ENCODE assay signal across 8 cellular contexts in the genomic region with DNA sequence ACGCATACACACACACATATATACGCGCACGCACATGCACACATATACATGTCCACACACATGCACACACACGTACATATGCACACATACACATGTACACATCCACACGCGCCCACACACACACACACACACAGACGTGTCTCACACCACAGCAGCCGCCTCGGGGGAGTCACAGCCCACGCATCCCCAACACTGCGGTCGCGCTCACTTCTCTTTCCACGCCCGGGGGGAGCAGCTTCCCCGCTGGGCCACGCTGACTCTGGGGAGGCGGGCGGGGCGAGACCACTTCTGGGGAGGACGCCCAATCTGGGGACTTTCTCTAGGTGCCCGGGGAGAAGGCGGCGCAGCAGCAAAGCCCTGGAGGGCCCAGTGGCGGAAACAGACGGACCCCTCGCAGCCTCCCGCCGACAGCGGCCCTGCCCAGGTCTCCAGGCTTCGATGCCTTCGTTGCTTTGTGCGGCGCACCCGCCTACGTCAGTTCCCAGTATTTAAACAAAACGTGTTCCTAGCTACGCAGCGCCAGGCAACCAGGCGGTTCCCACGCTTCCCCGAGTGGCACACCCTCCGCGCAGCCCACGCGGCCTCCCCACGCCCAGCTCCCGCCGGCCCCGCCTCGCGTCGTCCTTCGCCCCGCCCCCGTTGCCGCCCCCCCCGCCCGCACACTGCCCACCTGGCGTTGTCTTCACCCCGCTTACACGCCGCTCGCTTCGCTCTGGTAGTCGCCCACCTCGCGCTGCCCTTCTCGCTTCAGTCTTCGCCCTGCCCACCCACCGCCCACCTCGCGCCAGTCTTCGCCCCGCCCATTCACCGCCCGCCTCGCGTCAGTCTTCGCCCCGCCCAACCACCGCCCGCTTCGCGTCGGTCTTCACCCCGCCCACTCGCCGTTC. TPM values are rescaled to one million over a fixed set of nuclear protein-coding genes. Genes with fewer than 3 reads are reported as not detected.
DNase-seq lines count a peak whose midpoint lies in the region; ATAC-seq and TF ChIP-seq lines count a peak whose summit lies in the region.

No MANE protein-coding gene starts in this region.

- DNase-seq in CD14-positive monocyte (ENCODE audit: low spot score), result peak; percentile 93
- DNase-seq in activated B cell treated with CpG ODN at 0.5 μM for 24 hours, result peak; percentile 79
- DNase-seq in HCEC 1CT, result no peak

- CTCF ChIA-PET in activated B cell treated with CpG ODN at 0.5 μM for 24 hours (lab: Charles Lee), result no interaction called here

- H3K27ac Mint-ChIP-seq in CD14-positive monocyte (peak overlapping the region; percentile 94 to 99 (median 98)), activated B cell treated with CpG ODN at 0.5 μM for 24 hours (peak overlapping the region; percentile 93)
- H3K27ac Mint-ChIP-seq in stimulated activated naive CD8-positive, alpha-beta T cell treated with anti-CD3 and anti-CD28 coated beads, Interleukin-15, Interleukin-2, amounts not matched to agents 100 ng/mL and 50 ng/mL, for 24 hours, result peak overlapping the region; percentile 90

- WGBS in ectodermal cell, 2 experiments, result 8 to 9% methylated on average over 90 of the region's 90 CpGs

- H3K9me3 Mint-ChIP-seq in CD14-positive monocyte, result peaks cover 2 to 24% (median 10%) of the 10 kb centered on the region in 7 donors
- peaks cover 7% of the 10 kb centered on the region for H3K9me3 Mint-ChIP-seq in activated B cell treated with CpG ODN at 0.5 μM for 24 hours
- no peaks in the 10 kb centered on the region for H3K9me3 Mint-ChIP-seq in stimulated activated naive CD8-positive, alpha-beta T cell treated with anti-CD3 and anti-CD28 coated beads, Interleukin-15, Interleukin-2, amounts not matched to agents 100 ng/mL and 50 ng/mL, for 24 hours

- H3K27ac ChIP-seq in HUES48 (ENCODE audit: low read depth, low read length), result peak overlapping the region; percentile 86
- peak overlapping the region; percentile 74 for H3K27ac ChIP-seq in ectodermal cell (ENCODE audit: insufficient read depth, low read depth, low read length, poor library complexity, severe bottlenecking)
- peak overlapping the region; percentile 91 to 92 for H3K27ac ChIP-seq in mucosa of rectum (ENCODE audit: low read depth in 2 of 2, low read length in 2 of 2)

- H3K4me1 Mint-ChIP-seq in CD14-positive monocyte (peaks cover 24% of the 10 kb centered on the region), activated B cell treated with CpG ODN at 0.5 μM for 24 hours (peaks cover 24% of the 10 kb centered on the region)
- H3K4me1 Mint-ChIP-seq in stimulated activated naive CD8-positive, alpha-beta T cell treated with anti-CD3 and anti-CD28 coated beads, Interleukin-15, Interleukin-2, amounts not matched to agents 100 ng/mL and 50 ng/mL, for 24 hours (ENCODE audit: low read depth), result peaks cover 29% of the 10 kb centered on the region

- TF ChIP-seq CTCF in CD14-positive monocyte (IDR thresholded peaks at IDR 0.05), result no peak
- TF ChIP-seq CTCF in activated B cell treated with CpG ODN at 0.5 μM for 24 hours (IDR thresholded peaks at IDR 0.05), result no peak

- peaks cover 0 to 2% (median 2%) of the 10 kb centered on the region in 3 donors for H3K27me3 Mint-ChIP-seq in CD14-positive monocyte (ENCODE audit: low read depth in 3 of 3)
- no peaks in the 10 kb centered on the region for H3K27me3 Mint-ChIP-seq in activated B cell treated with CpG ODN at 0.5 μM for 24 hours
- no peaks in the 10 kb centered on the region for H3K27me3 Mint-ChIP-seq in stimulated activated naive CD8-positive, alpha-beta T cell treated with anti-CD3 and anti-CD28 coated beads, Interleukin-15, Interleukin-2, amounts not matched to agents 100 ng/mL and 50 ng/mL, for 24 hours

- H3K36me3 ChIP-seq in HUES48 (ENCODE audit: control insufficient read depth, insufficient read depth, low read length) (peaks cover 9% of the 10 kb centered on the region), ectodermal cell (ENCODE audit: control insufficient read depth, insufficient read depth, low read length) (no peaks in the 10 kb centered on the region), mucosa of rectum (ENCODE audit: control insufficient read depth in 2 of 2, insufficient read depth in 2 of 2, low read length in 2 of 2) (peaks cover 2 to 4% of the 10 kb centered on the region in 2 donors)

- intact Hi-C loops in CD14-positive monocyte (cut with micrococcal nuclease), result loop anchor here (5.0 to 10.0 kb wide), 8 partner anchors 46 to 969 kb away; a partner anchor contains a TSS
- intact Hi-C loops in activated B cell treated with CpG ODN at 0.5 μM for 24 hours (cut with micrococcal nuclease), result loop anchor here (1.0 to 10.0 kb wide), 10 partner anchors 45 to 654 kb away; a partner anchor contains a TSS

- H3K27me3 ChIP-seq in HUES48 (ENCODE audit: control insufficient read depth, insufficient read depth, low read length) (peaks cover 4% of the 10 kb centered on the region; the same call in 1 of the 2 replicates), ectodermal cell (ENCODE audit: control insufficient read depth, insufficient read depth, low read length, poor library complexity, severe bottlenecking) (no peaks in the 10 kb centered on the region), mucosa of rectum (ENCODE audit: control insufficient read depth in 2 of 2, insufficient read depth in 2 of 2, low read length in 2 of 2) (no peaks in the 10 kb centered on the region)

- POLR2A ChIA-PET in activated B cell treated with CpG ODN at 0.5 μM for 24 hours (lab: Charles Lee), result interaction anchor here (0.6 to 3.5 kb wide), 18 partner anchors 40 to 965 kb away, joined by 3 to 48 read pairs (median 4); a partner anchor contains a TSS

- ATAC-seq in GM19463 (IDR thresholded peaks at IDR 0.05; ENCODE audit: unreplicated experiment) (peak; percentile 49), activated B cell treated with CpG ODN at 0.5 μM for 24 hours (ENCODE audit: low read depth) (peak; percentile 68)

- H3K4me3 ChIP-seq in HUES48 (ENCODE audit: low read depth, low read length), result peak overlapping the region; percentile 84
- peak overlapping the region; percentile 76 for H3K4me3 ChIP-seq in ectodermal cell (ENCODE audit: insufficient read depth, low read depth, low read length)
- H3K4me3 ChIP-seq in mucosa of rectum (ENCODE audit: low read length in 2 of 2), result peak overlapping the region; percentile 69 to 84

- peaks cover 11% of the 10 kb centered on the region; the same call in 1 of the 2 replicates for H3K4me1 ChIP-seq in HUES48 (ENCODE audit: control insufficient read depth, insufficient read depth, low read length)
- H3K4me1 ChIP-seq in ectodermal cell (ENCODE audit: control insufficient read depth, insufficient read depth, low read length), result peaks cover 10% of the 10 kb centered on the region
- peaks cover 7 to 12% of the 10 kb centered on the region in 2 donors for H3K4me1 ChIP-seq in mucosa of rectum (ENCODE audit: control insufficient read depth in 2 of 2, insufficient read depth in 2 of 2, low read length in 2 of 2)

- H3K9me3 ChIP-seq in HUES48 (ENCODE audit: control insufficient read depth, insufficient read depth, low read length), result no peaks in the 10 kb centered on the region
- H3K9me3 ChIP-seq in ectodermal cell (ENCODE audit: control insufficient read depth, low read length), result no peaks in the 10 kb centered on the region
- no peaks in the 10 kb centered on the region for H3K9me3 ChIP-seq in mucosa of rectum (ENCODE audit: control insufficient read depth in 2 of 2, low read length in 2 of 2)

- H3K36me3 Mint-ChIP-seq in CD14-positive monocyte (peaks cover 4 to 11% of the 10 kb centered on the region in 2 donors), activated B cell treated with CpG ODN at 0.5 μM for 24 hours (ENCODE audit: low read depth) (peaks cover 18% of the 10 kb centered on the region)
- H3K36me3 Mint-ChIP-seq in stimulated activated naive CD8-positive, alpha-beta T cell treated with anti-CD3 and anti-CD28 coated beads, Interleukin-15, Interleukin-2, amounts not matched to agents 100 ng/mL and 50 ng/mL, for 24 hours (ENCODE audit: low read depth), result peaks cover 19% of the 10 kb centered on the region

- peak overlapping the region; percentile 52; the same call in 1 of the 2 replicates for H3K9ac ChIP-seq in HUES48 (ENCODE audit: low read depth, low read length)
- peak overlapping the region; percentile 67 to 79 for H3K9ac ChIP-seq in mucosa of rectum (ENCODE audit: low read depth in 1 of 2, low read length in 2 of 2)

- H3K4me3 Mint-ChIP-seq in CD14-positive monocyte (peak overlapping the region; percentile 83 to 93), activated B cell treated with CpG ODN at 0.5 μM for 24 hours (peak overlapping the region; percentile 90)
- peak overlapping the region; percentile 93 for H3K4me3 Mint-ChIP-seq in stimulated activated naive CD8-positive, alpha-beta T cell treated with anti-CD3 and anti-CD28 coated beads, Interleukin-15, Interleukin-2, amounts not matched to agents 100 ng/mL and 50 ng/mL, for 24 hours

RNA-seq across cellular contexts. Expression of a gene that starts 0.8 kb away (rescaled TPM):
- 1 to 10 TPM; 4.0 to 5.7 TPM for polyA plus RNA-seq in CD14-positive monocyte
- total RNA-seq in activated B cell treated with CpG ODN at 0.5 μM for 24 hours, result 21.6 and 23.3 TPM in 2 replicates
- polyA plus RNA-seq in ectodermal cell (2013, experiment 1 of 4), result 36.1 TPM
- polyA plus RNA-seq in ectodermal cell (2013, experiment 2 of 4), result 37.1 TPM
- polyA plus RNA-seq in ectodermal cell (2013, experiment 3 of 4), result 35.4 TPM
- polyA plus RNA-seq in ectodermal cell (2013, experiment 4 of 4), result 35.4 TPM

RNA-seq across cellular contexts. Expression of a gene that starts 45.1 kb away (rescaled TPM):
- 100 to 1,000 TPM; 150 to 192 TPM for polyA plus RNA-seq in CD14-positive monocyte
- 94.7 and 96.9 TPM in 2 replicates for total RNA-seq in activated B cell treated with CpG ODN at 0.5 μM for 24 hours
- 111 TPM for polyA plus RNA-seq in ectodermal cell (2013, experiment 1 of 4)
- polyA plus RNA-seq in ectodermal cell (2013, experiment 2 of 4), result 116 TPM
- polyA plus RNA-seq in ectodermal cell (2013, experiment 3 of 4), result 129 TPM
- polyA plus RNA-seq in ectodermal cell (2013, experiment 4 of 4), result 146 TPM
